19 cellular contexts compared by ENCODE assay signal in genomic region chr1:174169342-174169741, GRCh38. TPM values are rescaled to one million over a fixed set of nuclear protein-coding genes. Genes with fewer than 3 reads are reported as not detected.
DNase-seq lines count a peak whose midpoint lies in the region; ATAC-seq, FAIRE-seq and TF ChIP-seq lines count a peak whose summit lies in the region.
"Had no signal": no experiment of that assay in that cellular context is flagged by ENCODE, and none has a peak within 500 bp of the region (broad histone marks: within the 10 kb centered on the region; RNA-seq: fewer than 3 reads in every experiment).

No MANE protein-coding gene starts in this region.

- TF ChIP-seq CTCF in GM12864 (IDR thresholded peaks at IDR 0.05; ENCODE audit: low read depth, low read length, missing control alignments) (no peak), endodermal cell (conservative IDR thresholded peaks at IDR 0.05) (no peak), H9 (conservative IDR thresholded peaks at IDR 0.05) (no peak), thyroid gland (IDR thresholded peaks at IDR 0.05) (no peak)

- no peak overlapping the region for H3K18ac ChIP-seq in H9 (ENCODE audit: insufficient read length, low read depth, low read length)

- peak; percentile 25 for FAIRE-seq in TTC549 (lab: Jason Lieb, UNC)
- FAIRE-seq: HTR-8/SVneo had no signal

- H2BK20ac ChIP-seq in H9 (ENCODE audit: low read depth, low read length, poor library complexity, severe bottlenecking), result no peak overlapping the region

- no peak for DNase-seq in CD4-positive, CD25-positive, alpha-beta regulatory T cell
- DNase-seq in GM12864 (ENCODE audit: low read depth) (no peak), endodermal cell (no peak), H9 (no peak), Kasumi-1 (lab: John Stamatoyannopoulos, UW) (no peak), thyroid gland (no peak)
- DNase-seq: DMS79, GM23248, HCEC 1CT, IMR-90, NCI-H1105 treated with DMSO at 0.1 percent for 48 hours, NCI-H1694, NCI-H510A treated with DMSO at 0.1 percent for 48 hours, NCI-H774 had no signal

- H3K79me1 ChIP-seq in H9 (ENCODE audit: insufficient read depth, low read depth, low read length, poor library complexity, severe bottlenecking), result no peaks in the 10 kb centered on the region

- H3K27ac ChIP-seq in CD4-positive, CD25-positive, alpha-beta regulatory T cell (ENCODE audit: insufficient read depth, low read length, poor library complexity, severe bottlenecking), result no peak overlapping the region
- H3K27ac ChIP-seq in endodermal cell (ENCODE audit: low read depth, low read length) (no peak overlapping the region), H9 (ENCODE audit: insufficient read length, low read depth, low read length) (no peak overlapping the region), thyroid gland (no peak overlapping the region)
- H3K27ac ChIP-seq: C4-2B, GM23248, SJSA1 had no signal

- H4K5ac ChIP-seq in H9 (ENCODE audit: insufficient read length, low read depth, low read length), result no peak overlapping the region

- H2BK15ac ChIP-seq in H9 (ENCODE audit: low read depth, low read length), result no peak overlapping the region

- H2BK5ac ChIP-seq in H9 (ENCODE audit: insufficient read length, low read length), result no peak overlapping the region

- no peak overlapping the region for H3K4ac ChIP-seq in H9 (ENCODE audit: low read depth, low read length)

- no peak for ATAC-seq in CD4-positive, CD25-positive, alpha-beta regulatory T cell (ENCODE audit: low read depth in 2 of 2)
- ATAC-seq: Panc1 had no signal

- TF ChIP-seq POLR2A in thyroid gland (IDR thresholded peaks at IDR 0.05), result no peak

- H3K27me3 ChIP-seq in CD4-positive, CD25-positive, alpha-beta regulatory T cell (ENCODE audit: control insufficient read depth, insufficient read depth, low read length), result no peaks in the 10 kb centered on the region
- H3K27me3 ChIP-seq in endodermal cell (ENCODE audit: control insufficient read depth, insufficient read depth, low read length, poor library complexity, severe bottlenecking) (no peaks in the 10 kb centered on the region), H9 (ENCODE audit: insufficient read depth, low read length) (no peaks in the 10 kb centered on the region), thyroid gland (no peaks in the 10 kb centered on the region)
- H3K27me3 ChIP-seq: SJSA1 had no signal

- H4K91ac ChIP-seq in H9 (ENCODE audit: insufficient read length, low read depth, low read length), result no peak overlapping the region

- no peak overlapping the region for H2BK120ac ChIP-seq in H9 (ENCODE audit: low read depth, low read length, poor library complexity, severe bottlenecking)

- no peak overlapping the region for H3K4me3 ChIP-seq in CD4-positive, CD25-positive, alpha-beta regulatory T cell (ENCODE audit: low read depth, low read length)
- H3K4me3 ChIP-seq in GM12864 (ENCODE audit: low read depth, low read length) (peak overlapping the region; percentile 50), endodermal cell (ENCODE audit: low read length) (no peak overlapping the region), thyroid gland (replicated peaks in 1 of 3) (no peak overlapping the region)
- H3K4me3 ChIP-seq: GM23248, SJSA1 had no signal

- H2AK5ac ChIP-seq in H9 (ENCODE audit: insufficient read length, low read length), result no peak overlapping the region

- H3K4me2 ChIP-seq in H9 (ENCODE audit: insufficient read depth, insufficient read length, low read length), result no peak overlapping the region

- H3K14ac ChIP-seq in H9 (ENCODE audit: insufficient read depth, low read length), result no peak overlapping the region

- H3K23me2 ChIP-seq in H9 (ENCODE audit: insufficient read length, low read depth, low read length, poor library complexity, severe bottlenecking), result no peaks in the 10 kb centered on the region

- peaks cover 20% of the 10 kb centered on the region for H3K4me1 ChIP-seq in CD4-positive, CD25-positive, alpha-beta regulatory T cell (ENCODE audit: control insufficient read depth, insufficient read depth, low read length, poor library complexity, severe bottlenecking)
- H3K4me1 ChIP-seq in endodermal cell (ENCODE audit: control insufficient read depth, insufficient read depth, low read length) (peaks cover 4% of the 10 kb centered on the region), H9 (ENCODE audit: insufficient read depth, low read length) (no peaks in the 10 kb centered on the region), thyroid gland (peaks cover 12 to 16% of the 10 kb centered on the region in 2 donors)
- H3K4me1 ChIP-seq: SJSA1 had no signal

- H3K4me1 Mint-ChIP-seq in CD4-positive, CD25-positive, alpha-beta regulatory T cell, result peaks cover 36 to 73% (median 58%) of the 10 kb centered on the region in 4 donors
- peaks cover 20% of the 10 kb centered on the region for H3K4me1 Mint-ChIP-seq in endodermal cell
- H3K4me1 Mint-ChIP-seq in H9, result peaks cover 0 to 3% of the 10 kb centered on the region in 2 experiments; a peak in 1 of 4 replicates

- no peak overlapping the region for H3T11ph ChIP-seq in H9 (ENCODE audit: low read length)

- H3K23ac ChIP-seq in H9 (ENCODE audit: insufficient read length, low read depth, low read length), result no peak overlapping the region

- H3K4me3 Mint-ChIP-seq in CD4-positive, CD25-positive, alpha-beta regulatory T cell, result no peak overlapping the region
- no peak overlapping the region for H3K4me3 Mint-ChIP-seq in endodermal cell
- no peak overlapping the region for H3K4me3 Mint-ChIP-seq in H9

- H3K9ac ChIP-seq in endodermal cell (ENCODE audit: extremely low read depth, low read length, poor library complexity, severe bottlenecking), result no peak overlapping the region
- no peak overlapping the region for H3K9ac ChIP-seq in H9 (ENCODE audit: extremely low read depth, insufficient read length, low read length)
- H3K9ac ChIP-seq: GM23248 had no signal

- no peaks in the 10 kb centered on the region for H3K9me3 ChIP-seq in CD4-positive, CD25-positive, alpha-beta regulatory T cell (ENCODE audit: control insufficient read depth in 2 of 2, low read length in 2 of 2)
- H3K9me3 ChIP-seq in endodermal cell (ENCODE audit: control insufficient read depth, low read length), result no peaks in the 10 kb centered on the region
- no peaks in the 10 kb centered on the region for H3K9me3 ChIP-seq in H9 (ENCODE audit: control insufficient read depth, low read depth, low read length)
- no peaks in the 10 kb centered on the region for H3K9me3 ChIP-seq in thyroid gland
- H3K9me3 ChIP-seq: SJSA1 had no signal

- no peak overlapping the region for H2AFZ ChIP-seq in H9 (ENCODE audit: low read length)
- H2AFZ ChIP-seq: GM23248 had no signal

- H3K27me3 Mint-ChIP-seq in CD4-positive, CD25-positive, alpha-beta regulatory T cell, result no peaks in the 10 kb centered on the region
- no peaks in the 10 kb centered on the region for H3K27me3 Mint-ChIP-seq in endodermal cell (ENCODE audit: insufficient read depth)
- H3K27me3 Mint-ChIP-seq in H9 (ENCODE audit: low read depth), result no peaks in the 10 kb centered on the region; the same call in 1 of the 2 replicates

- no peak overlapping the region for H2BK12ac ChIP-seq in H9 (ENCODE audit: insufficient read length, low read depth, low read length)

- H3K36me3 ChIP-seq in CD4-positive, CD25-positive, alpha-beta regulatory T cell (ENCODE audit: control insufficient read depth, insufficient read depth, low read length), result peaks cover 2% of the 10 kb centered on the region
- H3K36me3 ChIP-seq in endodermal cell (ENCODE audit: control insufficient read depth, insufficient read depth, low read length), result no peaks in the 10 kb centered on the region
- no peaks in the 10 kb centered on the region for H3K36me3 ChIP-seq in thyroid gland
- H3K36me3 ChIP-seq: SJSA1 had no signal

- H4K8ac ChIP-seq in H9 (replicated peaks; ENCODE audit: insufficient read length, low read depth, low read length), result no peak overlapping the region

- peaks cover 15% of the 10 kb centered on the region for H3K36me3 Mint-ChIP-seq in CD4-positive, CD25-positive, alpha-beta regulatory T cell
- H3K36me3 Mint-ChIP-seq in endodermal cell (ENCODE audit: low read depth) (no peaks in the 10 kb centered on the region), H9 (ENCODE audit: insufficient read depth in 1 of 3, low read depth in 3 of 3) (no peaks in the 10 kb centered on the region)

- intact Hi-C loops in thyroid gland (cut with DNase I), result no loop called here

- peak overlapping the region in 2 of 3 donors; percentile 23 to 52 for H3K27ac Mint-ChIP-seq in CD4-positive, CD25-positive, alpha-beta regulatory T cell
- H3K27ac Mint-ChIP-seq in endodermal cell (peak overlapping the region; percentile 42), H9 (no peak overlapping the region)

- no peaks in the 10 kb centered on the region for H4K20me1 ChIP-seq in H9 (ENCODE audit: control insufficient read depth, insufficient read depth, insufficient read length)

- no peak overlapping the region for H3K56ac ChIP-seq in H9 (ENCODE audit: insufficient read length, low read depth, low read length)

- WGBS in endodermal cell (ENCODE audit: insufficient coverage in 1 of 2, insufficient read length in 1 of 2), 2 experiments, result 77 to 100% methylated on average over 2 to 3 of the region's 3 CpGs
- WGBS in H9 (ENCODE audit: extremely low coverage, insufficient read length, low lambda C conversion rate), result no CpG with 5 or more reads among the region's 3 CpGs
- WGBS in thyroid gland, 2 donors, result 68 to 97% methylated on average over 3 of the region's 3 CpGs

- H3K79me2 ChIP-seq in H9 (ENCODE audit: insufficient read depth, low read length), result no peaks in the 10 kb centered on the region

- H3K9me3 Mint-ChIP-seq in CD4-positive, CD25-positive, alpha-beta regulatory T cell, result no peaks in the 10 kb centered on the region
- H3K9me3 Mint-ChIP-seq in endodermal cell (no peaks in the 10 kb centered on the region), H9 (no peaks in the 10 kb centered on the region)

RNA-seq across cellular contexts. Expression of gene RABGAP1L, which starts 10.0 kb away (rescaled TPM):
- total RNA-seq in CD4-positive, CD25-positive, alpha-beta regulatory T cell, result 118 TPM
- polyA plus RNA-seq in CD4-positive, CD25-positive, alpha-beta regulatory T cell, result 10 to 100 TPM; 69.7 to 92.6 (median 78.9) TPM
- total RNA-seq in endodermal cell, result 10 to 100 TPM; 32.5 to 36.9 TPM
- polyA plus RNA-seq in endodermal cell (2013, experiment 1 of 2), result 16.0 TPM
- polyA plus RNA-seq in endodermal cell (2013, experiment 2 of 2), result 12.8 TPM
- 146 and 147 TPM in 2 replicates for total RNA-seq in H9 (2021)
- 100 to 1,000 TPM in 1 of 4 donors, 10 to 100 TPM in 3; 70.5 to 100 (median 92.6) TPM for total RNA-seq in thyroid gland

Comparison
In these comparisons a context has a peak if more than half of its experiments do, and no peak if none do; other contexts are left out.
1. H3K27ac Mint-ChIP-seq: peak in CD4-positive, CD25-positive, alpha-beta regulatory T cell (2 of 3) and endodermal cell (single experiment); none in H9 (0 of 3).